33 cellular contexts compared by ENCODE assay signal in genomic region chr13:60936281-60936680, GRCh38.
"Had no signal": no experiment of that assay in that cellular context is flagged by ENCODE, and none has a peak within 500 bp of the region (broad histone marks: within the 10 kb centered on the region; RNA-seq: fewer than 3 reads in every experiment).

No MANE protein-coding gene starts in this region.

- DNase-seq: activated effector memory CD4-positive, alpha-beta T cell treated with anti-CD3 and anti-CD28 coated beads, Interleukin-2, amount 50 U/mL, for 16 hours; activated gamma-delta T cell; activated gamma-delta T cell treated with Interleukin-2 at 50 U/mL for 16 hours; activated naive CD4-positive, alpha-beta T cell; activated naive CD4-positive, alpha-beta T cell treated with anti-CD3 and anti-CD28 coated beads for 36 hours; activated naive CD4-positive, alpha-beta T cell treated with anti-CD3 and anti-CD28 coated beads, Interleukin-2, amount 10 ng/mL, durations not matched to agents 7 days and 5 days; activated naive CD4-positive, alpha-beta T cell treated with anti-CD3 and anti-CD28 coated beads, Interleukin-2, amount 50 U/mL, for 16 hours; activated naive CD4-positive, alpha-beta T cell treated with Interleukin-2 at 50 U/mL for 16 hours; activated naive CD8-positive, alpha-beta T cell treated with anti-CD3 and anti-CD28 coated beads for 36 hours; activated naive CD8-positive, alpha-beta T cell treated with anti-CD3 and anti-CD28 coated beads, Interleukin-2, amount 10 ng/mL, durations not matched to agents 7 days and 5 days; activated naive CD8-positive, alpha-beta T cell treated with anti-CD3 and anti-CD28 coated beads, Interleukin-2, amount 50 U/mL, for 24 hours; activated T-cell treated with anti-CD3 and anti-CD28 coated beads, Interleukin-2, amount 50 U/mL, for 1 hour; activated T-cell treated with anti-CD3 and anti-CD28 coated beads, Interleukin-2, amount 50 U/mL, for 24 hours; activated T-cell treated with anti-CD3 and anti-CD28 coated beads, Interleukin-2, amount 50 U/mL, for 4 hours; activated T-cell treated with anti-CD3 and anti-CD28 coated beads, Interleukin-2, amount 50 U/mL, for 48 hours; activated T-cell treated with anti-CD3 and anti-CD28 coated beads, Interleukin-2, amount 50 U/mL, for 72 hours; adrenal gland; amniotic stem cell; amygdala; anterior cingulate cortex; aorta; body of pancreas; brain microvascular endothelial cell; caudate nucleus; central memory CD4-positive, alpha-beta T cell; cerebellar nuclear complex had no signal

- H3K27ac ChIP-seq: adrenal gland, ascending aorta, body of pancreas, brain microvascular endothelial cell, breast epithelium, cardiac muscle cell had no signal

- ATAC-seq: activated naive CD4-positive, alpha-beta T cell treated with anti-CD3 and anti-CD28 coated beads, Interleukin-2, amount 50 U/mL, for 72 hours; activated naive CD8-positive, alpha-beta T cell treated with anti-CD3 and anti-CD28 coated beads, Interleukin-2, amount 50 U/mL, for 24 hours; activated T-cell treated with anti-CD3 and anti-CD28 coated beads, Interleukin-2, amount 50 U/mL, for 4 hours; activated T-cell treated with anti-CD3 and anti-CD28 coated beads, Interleukin-2, amount 50 U/mL, for 72 hours; activated T-helper 17 cell treated with anti-CD3 and anti-CD28 coated beads, Interleukin-2, amount 50 U/mL, for 72 hours; body of pancreas had no signal

- H3K4me1 ChIP-seq: adrenal gland, ascending aorta, breast epithelium had no signal

- H3K9me3 ChIP-seq: adrenal gland, ascending aorta, body of pancreas, breast epithelium had no signal

- H3K27me3 ChIP-seq: adrenal gland, ascending aorta, body of pancreas, brain microvascular endothelial cell, breast epithelium, cardiac muscle cell had no signal

- FAIRE-seq: astrocyte, bronchial epithelial cell had no signal

- H3K4me3 ChIP-seq: adrenal gland, ascending aorta, body of pancreas, breast epithelium, cardiac muscle cell had no signal

- H3K36me3 ChIP-seq: adrenal gland, ascending aorta, brain microvascular endothelial cell, breast epithelium, cardiac muscle cell had no signal
